In genomic region chr13:103000157-103000556, GRCh38 we compare ENCODE assay signal across 21 cellular contexts.
A peak's percentile ranks its signal among the peaks of the same experiment; 100 is the strongest.
DNase-seq lines count a peak whose midpoint lies in the region; ATAC-seq and TF ChIP-seq lines count a peak whose summit lies in the region.
"Had no signal": no experiment of that assay in that cellular context is flagged by ENCODE, and none has a peak within 500 bp of the region (broad histone marks: within the 10 kb centered on the region; RNA-seq: fewer than 3 reads in every experiment).

No MANE protein-coding gene starts in this region.

- intact Hi-C loops in mammary epithelial cell (cut with micrococcal nuclease) = no loop called here
- intact Hi-C loops in breast epithelium (cut with DNase I; ENCODE audit: low total_unique reads) = no loop called here
- intact Hi-C loops in A673 (cut with micrococcal nuclease; ENCODE audit: unreplicated experiment) = no loop called here
- intact Hi-C loops in mucosa of descending colon (cut with DNase I, micrococcal nuclease) = no loop called here

- no peak overlapping the region for H3K27ac ChIP-seq in mammary epithelial cell (ENCODE audit: insufficient read depth, low read depth, low read length)
- no peak overlapping the region for H3K27ac ChIP-seq in breast epithelium
- H3K27ac ChIP-seq in DOHH2 (ENCODE audit: low read depth, low read length) = peak overlapping the region; percentile 84
- H3K27ac ChIP-seq in OCI-LY1 (ENCODE audit: low read depth, low read length, poor library complexity, severe bottlenecking) = peak overlapping the region; percentile 50
- H3K27ac ChIP-seq in A673 (ENCODE audit: low read depth, low read length, poor library complexity, severe bottlenecking) = no peak overlapping the region
- H3K27ac ChIP-seq: 22Rv1, C4-2B had no signal

- H3K36me3 ChIP-seq in mammary epithelial cell (ENCODE audit: insufficient read depth, low read length) (no peaks in the 10 kb centered on the region), breast epithelium (no peaks in the 10 kb centered on the region), DOHH2 (ENCODE audit: control insufficient read depth, low read length) (peaks cover 55% of the 10 kb centered on the region), OCI-LY1 (ENCODE audit: insufficient read depth, low read length) (no peaks in the 10 kb centered on the region; the same call in 1 of the 2 replicates), A673 (ENCODE audit: insufficient read depth, low read length, poor library complexity, severe bottlenecking) (no peaks in the 10 kb centered on the region), mucosa of descending colon (ENCODE audit: low read depth) (no peaks in the 10 kb centered on the region)
- H3K36me3 ChIP-seq: BE2C, HAP-1 had no signal

- H2AFZ ChIP-seq in mammary epithelial cell (ENCODE audit: low read depth, low read length) (peak overlapping the region; percentile 49), OCI-LY1 (ENCODE audit: low read length) (peak overlapping the region; percentile 6; the same call in 1 of the 2 replicates)

- no peak for DNase-seq in mammary epithelial cell
- no peak for DNase-seq in breast epithelium (ENCODE audit: low spot score in 2 of 2)
- no peak for DNase-seq in A673 (ENCODE audit: low spot score)
- DNase-seq in stimulated activated naive CD4-positive, alpha-beta T cell (lab: John Stamatoyannopoulos, UW) = no peak
- DNase-seq in mucosa of descending colon = no peak
- DNase-seq: ACHN; BE2C; Caco-2; CD4-positive, CD25-positive, alpha-beta regulatory T cell; CD8-positive, alpha-beta T cell; DMS153; DND-41; EL; GDM1; GOT3 had no signal

- H3K4me3 ChIP-seq in mammary epithelial cell (replicated peaks in 1 of 3; ENCODE audit: insufficient read depth in 1 of 3, low read depth in 2 of 3, low read length in 3 of 3) (no peak overlapping the region), breast epithelium (no peak overlapping the region), DOHH2 (ENCODE audit: low read length) (peak overlapping the region; percentile 45), OCI-LY1 (ENCODE audit: low read depth, low read length, poor library complexity, severe bottlenecking) (no peak overlapping the region), A673 (ENCODE audit: low read depth, low read length, poor library complexity, severe bottlenecking) (no peak overlapping the region), mucosa of descending colon (no peak overlapping the region)
- H3K4me3 ChIP-seq: GM12878, HAP-1 had no signal

- H3K79me2 ChIP-seq in mammary epithelial cell (ENCODE audit: insufficient read depth, low read length) = no peaks in the 10 kb centered on the region
- H3K79me2 ChIP-seq in DOHH2 (ENCODE audit: control insufficient read depth, low read length) = no peaks in the 10 kb centered on the region
- no peaks in the 10 kb centered on the region for H3K79me2 ChIP-seq in OCI-LY1 (ENCODE audit: insufficient read depth, low read length)

- peaks cover 4% of the 10 kb centered on the region for H3K9me3 ChIP-seq in mammary epithelial cell (replicated peaks; ENCODE audit: insufficient read depth, low read length)
- peaks cover 0 to 10% of the 10 kb centered on the region in 2 donors for H3K9me3 ChIP-seq in breast epithelium
- H3K9me3 ChIP-seq in DOHH2 (ENCODE audit: control insufficient read depth, insufficient read depth, low read length) = peaks cover 76% of the 10 kb centered on the region
- peaks cover 55% of the 10 kb centered on the region for H3K9me3 ChIP-seq in OCI-LY1 (ENCODE audit: low read length)
- H3K9me3 ChIP-seq in A673 (ENCODE audit: low read depth, low read length, poor library complexity, severe bottlenecking) = no peaks in the 10 kb centered on the region
- H3K9me3 ChIP-seq in mucosa of descending colon = no peaks in the 10 kb centered on the region
- H3K9me3 ChIP-seq: BE2C had no signal

- H3K4me1 ChIP-seq in mammary epithelial cell (ENCODE audit: insufficient read depth, low read length) (no peaks in the 10 kb centered on the region), breast epithelium (no peaks in the 10 kb centered on the region), DOHH2 (ENCODE audit: control insufficient read depth, low read length) (peaks cover 68% of the 10 kb centered on the region), OCI-LY1 (ENCODE audit: insufficient read depth, low read length, severe bottlenecking) (peaks cover 20% of the 10 kb centered on the region), A673 (ENCODE audit: insufficient read depth, low read length, poor library complexity, severe bottlenecking) (no peaks in the 10 kb centered on the region), mucosa of descending colon (ENCODE audit: low read depth) (no peaks in the 10 kb centered on the region)
- H3K4me1 ChIP-seq: BE2C, HAP-1 had no signal

- no peak for TF ChIP-seq POLR2A in breast epithelium (IDR thresholded peaks at IDR 0.05)

- H3F3A ChIP-seq in DOHH2 (ENCODE audit: control insufficient read depth, insufficient read depth) (peaks cover 16% of the 10 kb centered on the region), OCI-LY1 (ENCODE audit: insufficient read depth, low read length) (no peaks in the 10 kb centered on the region)

- in situ Hi-C loops in mammary epithelial cell (cut with MboI; ENCODE audit: low sequenced_read_pairs in 2 of 2) = no loop called here

- POLR2A ChIA-PET in A673 (lab: Charles Lee; ENCODE audit: low non-redundant PET) = no interaction called here

- no peak overlapping the region for H3K4me2 ChIP-seq in mammary epithelial cell (ENCODE audit: insufficient read depth, low read depth, low read length)
- peak overlapping the region; percentile 31 for H3K4me2 ChIP-seq in DOHH2 (ENCODE audit: low read length)
- no peak overlapping the region for H3K4me2 ChIP-seq in OCI-LY1 (ENCODE audit: low read length)

- ATAC-seq in mucosa of descending colon = no peak
- ATAC-seq: CD8-positive, alpha-beta T cell; GM12878 had no signal

- no TSS peak for BruUV-seq in mammary epithelial cell (replicated peaks; lab: Mats Ljungman, UMichigan)
- BruUV-seq in A673 (replicated peaks; lab: Mats Ljungman, UMichigan) = no TSS peak

- H3K9ac ChIP-seq in mammary epithelial cell (ENCODE audit: insufficient read depth, low read length) (no peak overlapping the region), OCI-LY1 (ENCODE audit: low read length) (no peak overlapping the region)

- no peaks in the 10 kb centered on the region for H3K9me2 ChIP-seq in DOHH2 (replicated peaks; ENCODE audit: control insufficient read depth, low read length)
- H3K9me2 ChIP-seq in OCI-LY1 (ENCODE audit: low read depth, low read length) = no peaks in the 10 kb centered on the region

- 80% methylated on average over 3 of the region's 3 CpGs for WGBS in mammary epithelial cell (ENCODE audit: low coverage, missing lambda C conversion rate)

- H3K27me3 ChIP-seq in mammary epithelial cell (ENCODE audit: insufficient read depth, low read length) = no peaks in the 10 kb centered on the region
- no peaks in the 10 kb centered on the region for H3K27me3 ChIP-seq in breast epithelium
- H3K27me3 ChIP-seq in DOHH2 (ENCODE audit: control insufficient read depth, low read length) = no peaks in the 10 kb centered on the region
- H3K27me3 ChIP-seq in OCI-LY1 (ENCODE audit: insufficient read depth, low read length) = no peaks in the 10 kb centered on the region
- H3K27me3 ChIP-seq in A673 (replicated peaks; ENCODE audit: insufficient read depth, low read depth, low read length, poor library complexity) = no peaks in the 10 kb centered on the region
- H3K27me3 ChIP-seq: BE2C had no signal

- dilution Hi-C loops in mammary epithelial cell (cut with HindIII; ENCODE audit: low sequenced_read_pairs) = no loop called here

- no peaks in the 10 kb centered on the region for H4K20me1 ChIP-seq in mammary epithelial cell (ENCODE audit: insufficient read depth, low read length)
- H4K20me1 ChIP-seq in DOHH2 (ENCODE audit: control insufficient read depth, insufficient read depth, low read depth, low read length) = no peaks in the 10 kb centered on the region
- no peaks in the 10 kb centered on the region for H4K20me1 ChIP-seq in OCI-LY1 (ENCODE audit: insufficient read depth, low read length)

- TF ChIP-seq CTCF in mammary epithelial cell (conservative IDR thresholded peaks at IDR 0.05 in 1 of 2, IDR thresholded peaks at IDR 0.05 in 1 of 2; ENCODE audit: extremely low read depth in 1 of 2, insufficient read depth in 1 of 2, low read depth in 1 of 2, low read length in 2 of 2) (no peak), breast epithelium (IDR thresholded peaks at IDR 0.05) (no peak), DOHH2 (IDR thresholded peaks at IDR 0.05; ENCODE audit: low read depth, low read length, poor library complexity, severe bottlenecking) (no peak), OCI-LY1 (IDR thresholded peaks at IDR 0.05; ENCODE audit: low read length) (no peak), A673 (conservative IDR thresholded peaks at IDR 0.05; ENCODE audit: low read depth, low read length) (no peak), mucosa of descending colon (IDR thresholded peaks at IDR 0.05) (no peak)

- CTCF ChIA-PET in mammary epithelial cell (lab: Charles Lee; ENCODE audit: low non-redundant PET) = no interaction called here
- CTCF ChIA-PET in A673 (lab: Charles Lee) = no interaction called here

Comparison
In these comparisons a context has a peak if more than half of its experiments do, and no peak if none do; other contexts are left out.
1. H3K27ac ChIP-seq: peak in DOHH2 (single experiment) and OCI-LY1 (single experiment); none in mammary epithelial cell (single experiment), breast epithelium (0 of 2) and A673 (single experiment).